ENCODE assay signal across 37 cellular contexts in the genomic region with DNA sequence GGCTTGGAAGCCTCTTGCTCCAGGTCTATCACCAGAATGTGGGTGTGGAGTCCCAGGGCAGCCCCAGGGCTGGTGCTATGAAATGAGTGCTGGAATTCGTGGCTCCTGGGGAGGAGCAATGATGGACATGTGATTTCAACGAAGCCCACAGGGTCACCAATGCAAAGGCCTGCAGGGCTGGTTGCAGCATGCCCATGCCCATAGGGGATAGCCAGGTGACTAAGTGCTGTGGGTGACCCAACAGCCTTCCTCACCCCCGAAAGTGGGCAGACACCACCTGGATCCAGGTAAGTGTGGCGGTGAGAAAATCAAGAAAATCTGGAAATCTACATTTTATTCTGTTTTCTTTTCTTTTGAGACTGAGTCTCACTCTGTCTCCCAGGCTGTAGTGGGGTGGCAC.
"Had no signal": no experiment of that assay in that cellular context is flagged by ENCODE, and none has a peak within 500 bp of the region (broad histone marks: within the 10 kb centered on the region; RNA-seq: fewer than 3 reads in every experiment).

No MANE protein-coding gene starts in this region.

- H3K36me3 Mint-ChIP-seq: activated CD8-positive, alpha-beta memory T cell treated with anti-CD3 and anti-CD28 coated beads, Interleukin-2, amount 10 ng/mL, durations not matched to agents 7 days and 5 days; activated naive CD4-positive, alpha-beta T cell treated with anti-CD3 and anti-CD28 coated beads, Interleukin-2, amount 50 U/mL, for 24 hours; activated naive CD8-positive, alpha-beta T cell treated with anti-CD3 and anti-CD28 coated beads for 36 hours; T-cell had no signal

- H3K9me3 Mint-ChIP-seq: activated naive CD4-positive, alpha-beta T cell treated with anti-CD3 and anti-CD28 coated beads for 36 hours; activated naive CD4-positive, alpha-beta T cell treated with anti-CD3 and anti-CD28 coated beads, Interleukin-2, amount 50 U/mL, for 24 hours; activated naive CD8-positive, alpha-beta T cell treated with anti-CD3 and anti-CD28 coated beads for 36 hours; activated naive CD8-positive, alpha-beta T cell treated with anti-CD3 and anti-CD28 coated beads, Interleukin-2, amount 50 U/mL, for 24 hours; activated T-helper 1 cell treated with anti-CD3 and anti-CD28 coated beads, Interleukin-12 subunit alpha, Interleukin-12 subunit beta, Interleukin-2, Interleukin-4 antibody, amounts not matched to agents 30 ng/mL and 10 ng/mL and 1 ng/mL, durations not matched to agents 14 hours and 24 hours and 36 hours; activated T-helper 2 cell treated with anti-CD3 and anti-CD28 coated beads, Interferon-gamma antibody, Interleukin-2, Interleukin-4, amounts not matched to agents 10 μg/mL and 5 μg/mL and 100 μg/mL, durations not matched to agents 14 hours and 24 hours and 36 hours; T-cell; T-helper 2 cell treated with Interferon-gamma antibody and Interleukin-4, amounts not matched to agents 5 μg/mL and 100 μg/mL, for 36 hours had no signal

- H3K36me3 ChIP-seq: adrenal gland, cardiac muscle cell, colonic mucosa, esophagus muscularis mucosa, gastrocnemius medialis, heart left ventricle, WERI-Rb-1 had no signal

- H3K9me3 ChIP-seq: adrenal gland, body of pancreas, colonic mucosa, gastrocnemius medialis had no signal

- H3K4me3 Mint-ChIP-seq: activated B cell treated with CpG ODN at 0.5 μM for 24 hours; activated CD8-positive, alpha-beta memory T cell treated with anti-CD3 and anti-CD28 coated beads, Interleukin-2, amount 10 ng/mL, durations not matched to agents 7 days and 5 days; activated CD8-positive, alpha-beta T cell treated with anti-CD3 and anti-CD28 coated beads, Interleukin-2, amount 10 ng/mL, durations not matched to agents 7 days and 5 days; activated naive CD4-positive, alpha-beta T cell treated with anti-CD3 and anti-CD28 coated beads for 36 hours; activated naive CD4-positive, alpha-beta T cell treated with anti-CD3 and anti-CD28 coated beads, Interleukin-2, amount 50 U/mL, for 24 hours; activated naive CD8-positive, alpha-beta T cell treated with anti-CD3 and anti-CD28 coated beads for 36 hours; activated naive CD8-positive, alpha-beta T cell treated with anti-CD3 and anti-CD28 coated beads, Interleukin-2, amount 50 U/mL, for 24 hours; activated T-helper 1 cell treated with anti-CD3 and anti-CD28 coated beads, Interleukin-12 subunit alpha, Interleukin-12 subunit beta, Interleukin-2, Interleukin-4 antibody, amounts not matched to agents 30 ng/mL and 10 ng/mL and 1 ng/mL, durations not matched to agents 14 hours and 24 hours and 36 hours; T-cell; T-helper 1 cell treated with Interleukin-12 subunit alpha and Interleukin-12 subunit beta and Interleukin-4 antibody, amounts not matched to agents 30 μg/mL and 1 μg/mL, for 36 hours; T-helper 2 cell treated with Interferon-gamma antibody and Interleukin-4, amounts not matched to agents 5 μg/mL and 100 μg/mL, for 36 hours had no signal

- H3K27ac Mint-ChIP-seq: activated B cell treated with CpG ODN at 0.5 μM for 24 hours; activated CD8-positive, alpha-beta memory T cell treated with anti-CD3 and anti-CD28 coated beads, Interleukin-2, amount 10 ng/mL, durations not matched to agents 7 days and 5 days; activated CD8-positive, alpha-beta T cell treated with anti-CD3 and anti-CD28 coated beads, Interleukin-2, amount 10 ng/mL, durations not matched to agents 7 days and 5 days; activated naive CD4-positive, alpha-beta T cell treated with anti-CD3 and anti-CD28 coated beads for 36 hours; activated naive CD4-positive, alpha-beta T cell treated with anti-CD3 and anti-CD28 coated beads, Interleukin-2, amount 50 U/mL, for 24 hours; activated naive CD8-positive, alpha-beta T cell treated with anti-CD3 and anti-CD28 coated beads for 36 hours; activated naive CD8-positive, alpha-beta T cell treated with anti-CD3 and anti-CD28 coated beads, Interleukin-2, amount 50 U/mL, for 24 hours; activated T-helper 1 cell treated with anti-CD3 and anti-CD28 coated beads, Interleukin-12 subunit alpha, Interleukin-12 subunit beta, Interleukin-2, Interleukin-4 antibody, amounts not matched to agents 30 ng/mL and 10 ng/mL and 1 ng/mL, durations not matched to agents 14 hours and 24 hours and 36 hours; activated T-helper 2 cell treated with anti-CD3 and anti-CD28 coated beads, Interferon-gamma antibody, Interleukin-2, Interleukin-4, amounts not matched to agents 10 μg/mL and 5 μg/mL and 100 μg/mL, durations not matched to agents 14 hours and 24 hours and 36 hours; T-cell; T-helper 1 cell treated with Interleukin-12 subunit alpha and Interleukin-12 subunit beta and Interleukin-4 antibody, amounts not matched to agents 30 μg/mL and 1 μg/mL, for 36 hours; T-helper 2 cell treated with Interferon-gamma antibody and Interleukin-4, amounts not matched to agents 5 μg/mL and 100 μg/mL, for 36 hours had no signal

- DNase-seq: activated B cell treated with CpG ODN at 0.5 μM for 24 hours; activated CD4-positive, alpha-beta T cell treated with anti-CD3 and anti-CD28 coated beads for 48 hours; activated CD4-positive, alpha-beta T cell treated with anti-CD3 and anti-CD28 coated beads, Interleukin-2, amount 50 U/mL, for 1 hour; activated CD4-positive, alpha-beta T cell treated with anti-CD3 and anti-CD28 coated beads, Interleukin-2, amount 50 U/mL, for 48 hours; activated CD8-positive, alpha-beta memory T cell treated with anti-CD3 and anti-CD28 coated beads, Interleukin-2, amount 10 ng/mL, durations not matched to agents 7 days and 5 days; activated CD8-positive, alpha-beta memory T cell treated with anti-CD3 and anti-CD28 coated beads, Interleukin-2, amount 50 U/mL, for 4 hours; activated CD8-positive, alpha-beta T cell treated with anti-CD3 and anti-CD28 coated beads, Interleukin-2, amount 10 ng/mL, durations not matched to agents 7 days and 5 days; activated effector memory CD4-positive, alpha-beta T cell treated with anti-CD3 and anti-CD28 coated beads, Interleukin-2, amount 50 U/mL, for 16 hours; activated naive CD4-positive, alpha-beta T cell treated with anti-CD3 and anti-CD28 coated beads for 36 hours; activated naive CD8-positive, alpha-beta T cell treated with anti-CD3 and anti-CD28 coated beads for 36 hours; activated naive CD8-positive, alpha-beta T cell treated with anti-CD3 and anti-CD28 coated beads, Interleukin-2, amount 50 U/mL, for 24 hours; activated T-cell treated with anti-CD3 and anti-CD28 coated beads, Interleukin-2, amount 50 U/mL, for 1 hour; activated T-cell treated with anti-CD3 and anti-CD28 coated beads, Interleukin-2, amount 50 U/mL, for 48 hours; adrenal gland; amygdala; aorta; body of pancreas; central memory CD4-positive, alpha-beta T cell; cerebellar nuclear complex; colonic mucosa; effector memory CD4-positive, alpha-beta T cell; erythroblast; foreskin keratinocyte; gastrocnemius medialis; glutamatergic neuron; heart left ventricle; T-cell; T1000; WERI-Rb-1 had no signal

- H3K4me3 ChIP-seq: adrenal gland, body of pancreas, cardiac muscle cell, colonic mucosa, esophagus muscularis mucosa, gastrocnemius medialis, heart left ventricle had no signal

- H3K4me1 Mint-ChIP-seq: activated B cell treated with CpG ODN at 0.5 μM for 24 hours; activated CD8-positive, alpha-beta memory T cell treated with anti-CD3 and anti-CD28 coated beads, Interleukin-2, amount 10 ng/mL, durations not matched to agents 7 days and 5 days; activated naive CD4-positive, alpha-beta T cell treated with anti-CD3 and anti-CD28 coated beads, Interleukin-2, amount 50 U/mL, for 24 hours; activated naive CD8-positive, alpha-beta T cell treated with anti-CD3 and anti-CD28 coated beads, Interleukin-2, amount 50 U/mL, for 24 hours; T-cell had no signal

- H3K27ac ChIP-seq: adrenal gland, body of pancreas, cardiac muscle cell, colonic mucosa, esophagus muscularis mucosa, foreskin keratinocyte, gastrocnemius medialis, heart left ventricle, WERI-Rb-1 had no signal

- H3K4me1 ChIP-seq: adrenal gland, body of pancreas, colonic mucosa, esophagus muscularis mucosa, foreskin keratinocyte, gastrocnemius medialis, heart left ventricle had no signal

- H3K27me3 Mint-ChIP-seq: activated CD8-positive, alpha-beta memory T cell treated with anti-CD3 and anti-CD28 coated beads, Interleukin-2, amount 10 ng/mL, durations not matched to agents 7 days and 5 days had no signal

- ATAC-seq: activated CD4-positive, CD25-positive, alpha-beta regulatory T cell treated with anti-CD3 and anti-CD28 coated beads, Interleukin-2, amount 50 U/mL, for 24 hours; activated CD8-positive, alpha-beta memory T cell treated with anti-CD3 and anti-CD28 coated beads, Interleukin-2, amount 10 ng/mL, durations not matched to agents 7 days and 5 days; activated CD8-positive, alpha-beta T cell treated with anti-CD3 and anti-CD28 coated beads, Interleukin-2, amount 10 ng/mL, durations not matched to agents 7 days and 5 days; activated naive CD8-positive, alpha-beta T cell treated with anti-CD3 and anti-CD28 coated beads, Interleukin-2, amount 50 U/mL, for 24 hours; body of pancreas; foreskin keratinocyte; gastrocnemius medialis; heart left ventricle; T-cell had no signal

- H3K27me3 ChIP-seq: body of pancreas, cardiac muscle cell, colonic mucosa, foreskin keratinocyte had no signal
